15 cellular contexts compared by ENCODE assay signal in the genomic region with DNA sequence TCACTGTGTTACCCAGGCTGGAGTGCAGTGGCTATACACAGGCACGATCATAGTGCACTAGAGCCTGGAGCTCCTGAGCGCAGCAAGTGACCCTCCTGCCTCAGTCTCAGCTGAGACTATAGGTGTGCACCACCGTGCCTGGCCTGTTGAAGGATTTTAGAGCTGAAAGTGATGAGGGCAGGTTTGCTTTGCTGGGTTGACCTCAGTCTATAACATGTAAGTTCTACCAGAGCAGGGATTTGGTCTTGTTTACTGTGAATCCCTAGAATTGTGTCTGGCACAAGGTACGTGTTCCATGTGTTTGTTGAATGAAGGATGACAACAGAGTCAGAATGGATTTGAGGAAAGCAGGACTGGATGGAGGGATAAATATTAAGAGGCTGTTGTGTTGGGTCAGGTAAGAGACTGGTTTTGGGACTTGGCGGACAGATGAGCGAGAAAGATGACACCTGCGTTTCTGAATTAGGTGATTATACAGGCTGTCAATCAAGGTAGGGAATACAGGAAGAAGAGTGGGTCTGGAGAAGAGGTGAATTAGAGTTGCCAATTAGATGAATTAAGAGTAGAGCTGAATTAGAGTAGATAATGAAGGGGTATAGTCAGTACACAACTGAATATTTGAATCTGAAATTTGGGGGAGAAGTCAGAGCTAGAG. TPM values are rescaled to one million over a fixed set of nuclear protein-coding genes. Genes with fewer than 3 reads are reported as not detected.
DNase-seq lines count a peak whose midpoint lies in the region; ATAC-seq and TF ChIP-seq lines count a peak whose summit lies in the region.
"Had no signal": no experiment of that assay in that cellular context is flagged by ENCODE, and none has a peak within 500 bp of the region (broad histone marks: within the 10 kb centered on the region; RNA-seq: fewer than 3 reads in every experiment).

No MANE protein-coding gene starts in this region.

- no peaks in the 10 kb centered on the region for H3K9me2 ChIP-seq in hepatocyte (replicated peaks; ENCODE audit: insufficient read depth)

- TF ChIP-seq CTCF in brain (conservative IDR thresholded peaks at IDR 0.05) (no peak), hepatocyte (IDR thresholded peaks at IDR 0.05; ENCODE audit: poor library complexity) (no peak)

- H2AFZ ChIP-seq in hepatocyte, result no peak overlapping the region

- H3K4me2 ChIP-seq in hepatocyte, result no peak overlapping the region
- H3K4me2 ChIP-seq: KMS-11 had no signal

- H3K4me1 ChIP-seq in hepatocyte (ENCODE audit: insufficient read depth), result peaks cover 54% of the 10 kb centered on the region

- H3K9me3 ChIP-seq in hepatocyte (ENCODE audit: low read depth), result no peaks in the 10 kb centered on the region

- no peaks in the 10 kb centered on the region for H3K27me3 ChIP-seq in hepatocyte
- H3K27me3 ChIP-seq: brain microvascular endothelial cell had no signal

- peaks cover 100% of the 10 kb centered on the region for H3K79me2 ChIP-seq in hepatocyte

- no peak overlapping the region for H3K27ac ChIP-seq in hepatocyte
- H3K27ac ChIP-seq: brain microvascular endothelial cell, C4-2B, KMS-11 had no signal

- DNase-seq in stimulated activated naive CD8-positive, alpha-beta T cell treated with anti-CD3 and anti-CD28 coated beads, Interleukin-15, Interleukin-2, amounts not matched to agents 100 U/mL and 50 U/mL, for 24 hours, result no peak
- peak; percentile 74 for DNase-seq in NCI-H69 (lab: John Stamatoyannopoulos, UW)
- no peak for DNase-seq in T-helper 9 cell
- no peak for DNase-seq in COLO668 (lab: John Stamatoyannopoulos, UW; ENCODE audit: unreplicated experiment)
- DNase-seq in hepatocyte (ENCODE audit: low spot score), result no peak
- no peak for DNase-seq in SIG-M5 treated with dmso at 0.1 percent for 504 hours (lab: John Stamatoyannopoulos, UW; ENCODE audit: unreplicated experiment)
- DNase-seq: activated gamma-delta T cell, brain microvascular endothelial cell, NCI-H1436, small intestine had no signal

- H3K36me3 ChIP-seq in hepatocyte (replicated peaks; ENCODE audit: insufficient read depth, low read depth), result no peaks in the 10 kb centered on the region

- H3K4me3 ChIP-seq in hepatocyte, result no peak overlapping the region

- H4K20me1 ChIP-seq in hepatocyte (ENCODE audit: insufficient read depth, poor library complexity, severe bottlenecking), result peaks cover 95% of the 10 kb centered on the region

- no peaks in the 10 kb centered on the region for H3K9me3 Mint-ChIP-seq in stimulated activated naive CD8-positive, alpha-beta T cell treated with anti-CD3 and anti-CD28 coated beads, Interleukin-15, Interleukin-2, amounts not matched to agents 100 ng/mL and 50 ng/mL, for 24 hours
- no peaks in the 10 kb centered on the region for H3K9me3 Mint-ChIP-seq in brain
- H3K9me3 Mint-ChIP-seq: T-helper 1 cell treated with Interleukin-12 subunit alpha and Interleukin-12 subunit beta and Interleukin-4 antibody, amounts not matched to agents 30 μg/mL and 1 μg/mL, for 36 hours had no signal

- H3K4me3 Mint-ChIP-seq in stimulated activated naive CD8-positive, alpha-beta T cell treated with anti-CD3 and anti-CD28 coated beads, Interleukin-15, Interleukin-2, amounts not matched to agents 100 ng/mL and 50 ng/mL, for 24 hours, result peak overlapping the region; percentile 1
- peak overlapping the region in 2 of 5 experiments; percentile 12 to 21 for H3K4me3 Mint-ChIP-seq in brain
- H3K4me3 Mint-ChIP-seq: T-helper 1 cell treated with Interleukin-12 subunit alpha and Interleukin-12 subunit beta and Interleukin-4 antibody, amounts not matched to agents 30 μg/mL and 1 μg/mL, for 36 hours had no signal

- H3K27me3 Mint-ChIP-seq in stimulated activated naive CD8-positive, alpha-beta T cell treated with anti-CD3 and anti-CD28 coated beads, Interleukin-15, Interleukin-2, amounts not matched to agents 100 ng/mL and 50 ng/mL, for 24 hours, result no peaks in the 10 kb centered on the region
- peaks cover 3% of the 10 kb centered on the region for H3K27me3 Mint-ChIP-seq in brain

- ATAC-seq in stimulated activated naive CD8-positive, alpha-beta T cell treated with anti-CD3 and anti-CD28 coated beads, Interleukin-15, Interleukin-2, amounts not matched to agents 100 U/mL and 50 U/mL, for 24 hours, result no peak

- peaks cover 96% of the 10 kb centered on the region for H3K4me1 Mint-ChIP-seq in stimulated activated naive CD8-positive, alpha-beta T cell treated with anti-CD3 and anti-CD28 coated beads, Interleukin-15, Interleukin-2, amounts not matched to agents 100 ng/mL and 50 ng/mL, for 24 hours (ENCODE audit: low read depth)
- H3K4me1 Mint-ChIP-seq in brain, result peaks cover 95% of the 10 kb centered on the region

- peak overlapping the region; percentile 76 for H3K27ac Mint-ChIP-seq in stimulated activated naive CD8-positive, alpha-beta T cell treated with anti-CD3 and anti-CD28 coated beads, Interleukin-15, Interleukin-2, amounts not matched to agents 100 ng/mL and 50 ng/mL, for 24 hours
- peak overlapping the region in 4 of 5 experiments; percentile 1 to 35 (median 17) for H3K27ac Mint-ChIP-seq in brain
- H3K27ac Mint-ChIP-seq: T-helper 1 cell treated with Interleukin-12 subunit alpha and Interleukin-12 subunit beta and Interleukin-4 antibody, amounts not matched to agents 30 μg/mL and 1 μg/mL, for 36 hours had no signal

- WGBS in hepatocyte (ENCODE audit: low lambda C conversion rate, missing lambda C conversion rate), result 86% methylated on average over 7 of the region's 7 CpGs

- H3K36me3 Mint-ChIP-seq in stimulated activated naive CD8-positive, alpha-beta T cell treated with anti-CD3 and anti-CD28 coated beads, Interleukin-15, Interleukin-2, amounts not matched to agents 100 ng/mL and 50 ng/mL, for 24 hours (ENCODE audit: low read depth), result peaks cover 48% of the 10 kb centered on the region
- peaks cover 35% of the 10 kb centered on the region for H3K36me3 Mint-ChIP-seq in brain

RNA-seq across cellular contexts. Expression of gene ASXL1, which starts 6.5 kb away (rescaled TPM):
- 31.8 TPM for polyA plus RNA-seq in brain (ENCODE audit: insufficient read depth, low read depth, low replicate concordance)
- total RNA-seq in hepatocyte, result 59.6 and 82.0 TPM in 2 replicates
- polyA plus RNA-seq in hepatocyte, result 95.6 and 126 TPM in 2 replicates
